ENCODE assay signal across 5 cellular contexts in genomic region chr4:30790998-30791397, GRCh38.
"Had no signal": no experiment of that assay in that cellular context is flagged by ENCODE, and none has a peak within 500 bp of the region (broad histone marks: within the 10 kb centered on the region; RNA-seq: fewer than 3 reads in every experiment).

No MANE protein-coding gene starts in this region.

- H3K4me3 ChIP-seq: GM23338 had no signal

- H3K4me3 Mint-ChIP-seq: GM23338, H9, HFFc6 had no signal

- DNase-seq: H9, HCEC 1CT, HFFc6, IMR-90 had no signal

- H2AFZ ChIP-seq: GM23338 had no signal

- H3K27ac Mint-ChIP-seq: GM23338, H9, HFFc6 had no signal

- ATAC-seq: GM23338 had no signal

- H3K4me2 ChIP-seq: GM23338 had no signal

- H3K9me3 Mint-ChIP-seq: GM23338, H9 had no signal
